In the genomic region with DNA sequence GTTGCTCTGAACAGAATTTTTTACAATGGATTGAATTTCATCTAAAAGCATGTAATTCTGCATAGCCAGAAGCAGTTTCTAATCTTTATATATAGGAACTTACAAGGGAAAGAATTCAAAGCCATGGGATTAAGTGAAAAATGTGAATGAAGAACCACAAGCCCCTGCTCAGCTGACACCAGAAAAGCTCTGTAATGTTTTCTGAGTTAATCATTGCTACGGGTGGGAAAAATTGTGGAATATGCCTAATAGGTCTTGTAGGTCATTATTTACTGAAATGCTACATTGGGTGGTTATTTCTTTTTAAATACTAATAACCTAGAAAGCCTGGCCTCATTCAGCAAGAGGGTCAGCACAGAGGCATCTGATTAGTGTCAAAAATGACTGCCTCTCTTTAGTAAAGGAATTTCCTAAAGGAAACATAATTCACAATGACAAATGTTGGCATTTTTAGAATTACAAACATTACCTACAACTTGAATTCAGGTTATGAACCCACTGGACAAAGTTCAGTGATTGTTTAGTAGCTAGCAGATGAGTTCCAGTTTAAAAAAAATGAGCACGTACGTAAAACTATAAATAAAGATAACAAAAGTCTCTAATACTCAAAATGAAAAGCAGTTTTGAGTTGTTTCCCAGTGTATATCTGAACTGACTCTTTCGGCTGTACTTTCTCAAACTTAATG, we compare ENCODE assay signal across 1 cellular context.
TF ChIP-seq lines count a peak whose summit lies in the region.

No MANE protein-coding gene starts in this region.

TF ChIP-seq in HepG2, 621 proteins besides CTCF, POLR2A, EP300 and RAD21 (continued from another document):
- TF ChIP-seq, protein P1, sequence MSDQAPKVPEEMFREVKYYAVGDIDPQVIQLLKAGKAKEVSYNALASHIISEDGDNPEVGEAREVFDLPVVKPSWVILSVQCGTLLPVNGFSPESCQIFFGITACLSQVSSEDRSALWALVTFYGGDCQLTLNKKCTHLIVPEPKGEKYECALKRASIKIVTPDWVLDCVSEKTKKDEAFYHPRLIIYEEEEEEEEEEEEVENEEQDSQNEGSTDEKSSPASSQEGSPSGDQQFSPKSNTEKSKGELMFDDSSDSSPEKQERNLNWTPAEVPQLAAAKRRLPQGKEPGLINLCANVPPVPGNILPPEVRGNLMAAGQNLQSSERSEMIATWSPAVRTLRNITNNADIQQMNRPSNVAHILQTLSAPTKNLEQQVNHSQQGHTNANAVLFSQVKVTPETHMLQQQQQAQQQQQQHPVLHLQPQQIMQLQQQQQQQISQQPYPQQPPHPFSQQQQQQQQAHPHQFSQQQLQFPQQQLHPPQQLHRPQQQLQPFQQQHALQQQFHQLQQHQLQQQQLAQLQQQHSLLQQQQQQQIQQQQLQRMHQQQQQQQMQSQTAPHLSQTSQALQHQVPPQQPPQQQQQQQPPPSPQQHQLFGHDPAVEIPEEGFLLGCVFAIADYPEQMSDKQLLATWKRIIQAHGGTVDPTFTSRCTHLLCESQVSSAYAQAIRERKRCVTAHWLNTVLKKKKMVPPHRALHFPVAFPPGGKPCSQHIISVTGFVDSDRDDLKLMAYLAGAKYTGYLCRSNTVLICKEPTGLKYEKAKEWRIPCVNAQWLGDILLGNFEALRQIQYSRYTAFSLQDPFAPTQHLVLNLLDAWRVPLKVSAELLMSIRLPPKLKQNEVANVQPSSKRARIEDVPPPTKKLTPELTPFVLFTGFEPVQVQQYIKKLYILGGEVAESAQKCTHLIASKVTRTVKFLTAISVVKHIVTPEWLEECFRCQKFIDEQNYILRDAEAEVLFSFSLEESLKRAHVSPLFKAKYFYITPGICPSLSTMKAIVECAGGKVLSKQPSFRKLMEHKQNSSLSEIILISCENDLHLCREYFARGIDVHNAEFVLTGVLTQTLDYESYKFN (CRISPR knock-in tag; conservative IDR thresholded peaks at IDR 0.05) = peak; percentile 70
- TF ChIP-seq TEAD3 (CRISPR knock-in tag; optimal IDR thresholded peaks at IDR 0.05; ENCODE audit: borderline replicate concordance) = peak; percentile 61
- TF ChIP-seq TBL1XR1 (IDR thresholded peaks at IDR 0.05; ENCODE audit: borderline replicate concordance, low read length, partially characterized antibody) = peak; percentile 44
- TF ChIP-seq, protein P2, sequence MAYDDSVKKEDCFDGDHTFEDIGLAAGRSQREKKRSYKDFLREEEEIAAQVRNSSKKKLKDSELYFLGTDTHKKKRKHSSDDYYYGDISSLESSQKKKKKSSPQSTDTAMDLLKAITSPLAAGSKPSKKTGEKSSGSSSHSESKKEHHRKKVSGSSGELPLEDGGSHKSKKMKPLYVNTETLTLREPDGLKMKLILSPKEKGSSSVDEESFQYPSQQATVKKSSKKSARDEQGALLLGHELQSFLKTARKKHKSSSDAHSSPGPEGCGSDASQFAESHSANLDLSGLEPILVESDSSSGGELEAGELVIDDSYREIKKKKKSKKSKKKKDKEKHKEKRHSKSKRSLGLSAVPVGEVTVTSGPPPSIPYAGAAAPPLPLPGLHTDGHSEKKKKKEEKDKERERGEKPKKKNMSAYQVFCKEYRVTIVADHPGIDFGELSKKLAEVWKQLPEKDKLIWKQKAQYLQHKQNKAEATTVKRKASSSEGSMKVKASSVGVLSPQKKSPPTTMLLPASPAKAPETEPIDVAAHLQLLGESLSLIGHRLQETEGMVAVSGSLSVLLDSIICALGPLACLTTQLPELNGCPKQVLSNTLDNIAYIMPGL (CRISPR knock-in tag; IDR thresholded peaks at IDR 0.05; ENCODE audit: borderline replicate concordance in 1 of 2, low read depth in 1 of 2) = 0 out of 4 replicates have a peak, but pooled peaks of 1 of the 2 experiments have one; percentile 37
- TF ChIP-seq, protein P3, sequence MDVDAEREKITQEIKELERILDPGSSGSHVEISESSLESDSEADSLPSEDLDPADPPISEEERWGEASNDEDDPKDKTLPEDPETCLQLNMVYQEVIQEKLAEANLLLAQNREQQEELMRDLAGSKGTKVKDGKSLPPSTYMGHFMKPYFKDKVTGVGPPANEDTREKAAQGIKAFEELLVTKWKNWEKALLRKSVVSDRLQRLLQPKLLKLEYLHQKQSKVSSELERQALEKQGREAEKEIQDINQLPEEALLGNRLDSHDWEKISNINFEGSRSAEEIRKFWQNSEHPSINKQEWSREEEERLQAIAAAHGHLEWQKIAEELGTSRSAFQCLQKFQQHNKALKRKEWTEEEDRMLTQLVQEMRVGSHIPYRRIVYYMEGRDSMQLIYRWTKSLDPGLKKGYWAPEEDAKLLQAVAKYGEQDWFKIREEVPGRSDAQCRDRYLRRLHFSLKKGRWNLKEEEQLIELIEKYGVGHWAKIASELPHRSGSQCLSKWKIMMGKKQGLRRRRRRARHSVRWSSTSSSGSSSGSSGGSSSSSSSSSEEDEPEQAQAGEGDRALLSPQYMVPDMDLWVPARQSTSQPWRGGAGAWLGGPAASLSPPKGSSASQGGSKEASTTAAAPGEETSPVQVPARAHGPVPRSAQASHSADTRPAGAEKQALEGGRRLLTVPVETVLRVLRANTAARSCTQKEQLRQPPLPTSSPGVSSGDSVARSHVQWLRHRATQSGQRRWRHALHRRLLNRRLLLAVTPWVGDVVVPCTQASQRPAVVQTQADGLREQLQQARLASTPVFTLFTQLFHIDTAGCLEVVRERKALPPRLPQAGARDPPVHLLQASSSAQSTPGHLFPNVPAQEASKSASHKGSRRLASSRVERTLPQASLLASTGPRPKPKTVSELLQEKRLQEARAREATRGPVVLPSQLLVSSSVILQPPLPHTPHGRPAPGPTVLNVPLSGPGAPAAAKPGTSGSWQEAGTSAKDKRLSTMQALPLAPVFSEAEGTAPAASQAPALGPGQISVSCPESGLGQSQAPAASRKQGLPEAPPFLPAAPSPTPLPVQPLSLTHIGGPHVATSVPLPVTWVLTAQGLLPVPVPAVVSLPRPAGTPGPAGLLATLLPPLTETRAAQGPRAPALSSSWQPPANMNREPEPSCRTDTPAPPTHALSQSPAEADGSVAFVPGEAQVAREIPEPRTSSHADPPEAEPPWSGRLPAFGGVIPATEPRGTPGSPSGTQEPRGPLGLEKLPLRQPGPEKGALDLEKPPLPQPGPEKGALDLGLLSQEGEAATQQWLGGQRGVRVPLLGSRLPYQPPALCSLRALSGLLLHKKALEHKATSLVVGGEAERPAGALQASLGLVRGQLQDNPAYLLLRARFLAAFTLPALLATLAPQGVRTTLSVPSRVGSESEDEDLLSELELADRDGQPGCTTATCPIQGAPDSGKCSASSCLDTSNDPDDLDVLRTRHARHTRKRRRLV (CRISPR knock-in tag; IDR thresholded peaks at IDR 0.05) = no peak
- TF ChIP-seq, protein P4, sequence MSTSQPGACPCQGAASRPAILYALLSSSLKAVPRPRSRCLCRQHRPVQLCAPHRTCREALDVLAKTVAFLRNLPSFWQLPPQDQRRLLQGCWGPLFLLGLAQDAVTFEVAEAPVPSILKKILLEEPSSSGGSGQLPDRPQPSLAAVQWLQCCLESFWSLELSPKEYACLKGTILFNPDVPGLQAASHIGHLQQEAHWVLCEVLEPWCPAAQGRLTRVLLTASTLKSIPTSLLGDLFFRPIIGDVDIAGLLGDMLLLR (CRISPR knock-in tag; IDR thresholded peaks at IDR 0.05) = no peak
- 0 out of 2 replicates have a peak, but pooled peaks have one; percentile 37 for TF ChIP-seq PPARG (CRISPR knock-in tag; conservative IDR thresholded peaks at IDR 0.05)
- TF ChIP-seq, protein P5, sequence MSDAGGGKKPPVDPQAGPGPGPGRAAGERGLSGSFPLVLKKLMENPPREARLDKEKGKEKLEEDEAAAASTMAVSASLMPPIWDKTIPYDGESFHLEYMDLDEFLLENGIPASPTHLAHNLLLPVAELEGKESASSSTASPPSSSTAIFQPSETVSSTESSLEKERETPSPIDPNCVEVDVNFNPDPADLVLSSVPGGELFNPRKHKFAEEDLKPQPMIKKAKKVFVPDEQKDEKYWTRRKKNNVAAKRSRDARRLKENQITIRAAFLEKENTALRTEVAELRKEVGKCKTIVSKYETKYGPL (CRISPR knock-in tag; IDR thresholded peaks at IDR 0.05) = no peak
- TF ChIP-seq NAIF1 (CRISPR knock-in tag; IDR thresholded peaks at IDR 0.05; ENCODE audit: borderline replicate concordance) = no peak
- TF ChIP-seq HMGA1 (CRISPR knock-in tag; conservative IDR thresholded peaks at IDR 0.05) = no peak
- no peak for TF ChIP-seq EHMT2 (IDR thresholded peaks at IDR 0.05; ENCODE audit: borderline replicate concordance, low read depth, low read length)
